ENCODE assay signal across 13 cellular contexts in genomic region chr15:39273805-39274411, GRCh38.
DNase-seq lines count a peak whose midpoint lies in the region; ATAC-seq and TF ChIP-seq lines count a peak whose summit lies in the region.
"Had no signal": no experiment of that assay in that cellular context is flagged by ENCODE, and none has a peak within 500 bp of the region (broad histone marks: within the 10 kb centered on the region; RNA-seq: fewer than 3 reads in every experiment).

No MANE protein-coding gene starts in this region.

- ATAC-seq in Right ventricle myocardium superior (ENCODE audit: poor library complexity) (peak; percentile 64), upper lobe of right lung (peak; percentile 89), HG03354 (IDR thresholded peaks at IDR 0.05; ENCODE audit: poor library complexity, severe bottlenecking, unreplicated experiment) (no peak), GM19324 (IDR thresholded peaks at IDR 0.05; ENCODE audit: low FRiP score, unreplicated experiment) (no peak)
- ATAC-seq: activated naive CD4-positive, alpha-beta T cell treated with anti-CD3 and anti-CD28 coated beads, Interleukin-2, amount 50 U/mL, for 72 hours; naive thymus-derived CD8-positive, alpha-beta T cell; stimulated activated effector memory CD8-positive, alpha-beta T cell treated with anti-CD3 and anti-CD28 coated beads, Interleukin-12 subunit alpha, Interleukin-12 subunit beta, amount 100 ng/mL, for 72 hours had no signal

- TF ChIP-seq CTCF in left ventricle myocardium inferior (IDR thresholded peaks at IDR 0.05; ENCODE audit: borderline replicate concordance) (no peak), fibroblast of the aortic adventitia (IDR thresholded peaks at IDR 0.05; ENCODE audit: insufficient read depth, low read length) (no peak), upper lobe of right lung (IDR thresholded peaks at IDR 0.05) (no peak)

- no peak overlapping the region for H3K27ac ChIP-seq in left ventricle myocardium inferior (replicated peaks)
- peak overlapping the region; percentile 60 for H3K27ac ChIP-seq in upper lobe of right lung

- DNase-seq in Right ventricle myocardium superior (no peak), left ventricle myocardium inferior (no peak), RPMI7951 (ENCODE audit: low read depth) (peak; percentile 57), fibroblast of the aortic adventitia (ENCODE audit: low read depth) (peak; percentile 46), upper lobe of right lung (no peak)
- DNase-seq in activated CD4-positive, alpha-beta T cell treated with anti-CD3 and anti-CD28 coated beads for 1 hour: no peak
- DNase-seq: effector memory CD4-positive, alpha-beta T cell; naive thymus-derived CD8-positive, alpha-beta T cell; T-helper 2 cell had no signal

- H3K4me1 ChIP-seq in left ventricle myocardium inferior: peaks cover 6% of the 10 kb centered on the region
- no peaks in the 10 kb centered on the region for H3K4me1 ChIP-seq in upper lobe of right lung

- H3K9me3 ChIP-seq in left ventricle myocardium inferior (replicated peaks): no peaks in the 10 kb centered on the region
- H3K9me3 ChIP-seq in upper lobe of right lung: no peaks in the 10 kb centered on the region

- H3K36me3 ChIP-seq in left ventricle myocardium inferior (no peaks in the 10 kb centered on the region), upper lobe of right lung (no peaks in the 10 kb centered on the region)

- H3K4me3 ChIP-seq in left ventricle myocardium inferior: no peak overlapping the region
- H3K4me3 ChIP-seq in fibroblast of the aortic adventitia (ENCODE audit: low read depth, low read length): no peak overlapping the region
- no peak overlapping the region for H3K4me3 ChIP-seq in upper lobe of right lung

- H3K27me3 ChIP-seq in left ventricle myocardium inferior (ENCODE audit: low read depth) (no peaks in the 10 kb centered on the region), upper lobe of right lung (no peaks in the 10 kb centered on the region)

- intact Hi-C loops in Right ventricle myocardium superior (cut with DNase I) (no loop called here), left ventricle myocardium inferior (cut with micrococcal nuclease) (no loop called here), upper lobe of right lung (cut with DNase I) (no loop called here)

Comparison
In these comparisons a context has a peak if more than half of its experiments do, and no peak if none do; other contexts are left out.
1. ATAC-seq: peak in Right ventricle myocardium superior (single experiment) and upper lobe of right lung (single experiment); none in HG03354 (single experiment) and GM19324 (single experiment).
2. DNase-seq: peak in RPMI7951 (single experiment) and fibroblast of the aortic adventitia (single experiment); none in Right ventricle myocardium superior (single experiment), left ventricle myocardium inferior (single experiment), upper lobe of right lung (single experiment) and activated CD4-positive, alpha-beta T cell treated with anti-CD3 and anti-CD28 coated beads for 1 hour (single experiment).